Comparison of ENCODE assay signal across 11 cellular contexts in genomic region chr16:70383421-70383960, GRCh38.
"Had no signal": no experiment of that assay in that cellular context is flagged by ENCODE, and none has a peak within 500 bp of the region (broad histone marks: within the 10 kb centered on the region; RNA-seq: fewer than 3 reads in every experiment).

No MANE protein-coding gene starts in this region.

- H3K27ac ChIP-seq: coronary artery, right atrium auricular region, tibial artery, vagina had no signal

- H3K36me3 ChIP-seq: right atrium auricular region had no signal

- ATAC-seq: activated CD8-positive, alpha-beta T cell treated with anti-CD3 and anti-CD28 coated beads, Interleukin-2, amount 10 ng/mL, durations not matched to agents 7 days and 5 days had no signal

- H3K27me3 ChIP-seq: right atrium auricular region, tibial artery, vagina had no signal

- H3K4me3 ChIP-seq: coronary artery, right atrium auricular region, smooth muscle cell, tibial artery, vagina had no signal

- H3K9me3 ChIP-seq: right atrium auricular region, tibial artery, vagina had no signal

- DNase-seq: activated CD4-positive, alpha-beta T cell treated with anti-CD3 and anti-CD28 coated beads for 4 hours; activated CD8-positive, alpha-beta T cell treated with anti-CD3 and anti-CD28 coated beads, Interleukin-2, amount 10 ng/mL, durations not matched to agents 7 days and 5 days; caudate nucleus; effector CD4-positive, alpha-beta T cell; kidney glomerular epithelial cell; posterior cingulate gyrus; tibial artery had no signal

- H3K4me3 Mint-ChIP-seq: activated CD8-positive, alpha-beta T cell treated with anti-CD3 and anti-CD28 coated beads, Interleukin-2, amount 10 ng/mL, durations not matched to agents 7 days and 5 days had no signal
